In the genomic region with DNA sequence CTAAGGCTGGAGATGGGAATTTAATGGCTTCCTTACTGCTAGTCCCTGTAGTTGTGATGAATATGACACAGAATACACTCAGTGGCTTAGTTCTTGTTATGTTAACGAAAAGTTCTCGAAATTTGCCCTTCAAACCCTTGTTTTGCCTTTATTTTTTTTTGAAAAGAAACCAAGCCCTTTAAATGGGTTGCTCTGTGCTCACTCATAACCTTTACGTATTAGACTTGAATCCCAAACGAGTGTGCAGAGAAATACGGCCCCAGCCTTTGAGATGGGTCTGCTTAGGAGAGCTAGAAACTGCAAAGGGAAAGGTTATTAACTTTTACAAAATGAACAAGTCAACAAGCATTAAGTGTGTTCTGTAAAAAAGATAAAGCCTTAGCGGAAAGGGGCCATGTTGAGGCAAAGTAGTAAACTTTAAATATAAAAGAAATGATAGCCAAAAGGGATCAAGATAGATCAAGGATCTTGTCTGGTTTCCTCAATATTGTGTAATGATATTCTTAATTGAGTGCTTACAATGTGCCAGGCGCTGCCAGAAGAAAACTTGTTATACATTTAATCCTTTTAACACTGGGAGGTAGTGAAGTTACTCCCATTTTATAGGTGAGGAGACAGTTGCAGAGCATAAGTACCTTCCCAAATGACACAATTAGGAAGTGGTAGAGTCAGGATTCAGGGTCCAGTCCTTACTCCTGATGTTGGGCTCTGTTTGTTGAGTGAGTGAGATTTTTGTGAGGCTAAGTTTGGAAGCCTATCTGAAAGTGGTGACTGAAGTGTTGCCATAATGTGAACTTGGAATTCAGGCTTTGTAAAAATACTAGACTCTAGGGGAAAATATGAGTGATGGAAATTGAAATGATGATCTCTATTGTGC, we compare ENCODE assay signal across 8 cellular contexts. TPM values are rescaled to one million over a fixed set of nuclear protein-coding genes. Genes with fewer than 3 reads are reported as not detected.
A peak's percentile ranks its signal among the peaks of the same experiment; 100 is the strongest.
DNase-seq lines count a peak whose midpoint lies in the region; ATAC-seq and TF ChIP-seq lines count a peak whose summit lies in the region.

No MANE protein-coding gene starts in this region.

- H3K36me3 ChIP-seq in DOHH2 (ENCODE audit: control insufficient read depth, low read length) (peaks cover 8% of the 10 kb centered on the region), MG63 (peaks cover 18% of the 10 kb centered on the region)

- H3K9me3 ChIP-seq in DOHH2 (ENCODE audit: control insufficient read depth, insufficient read depth, low read length) (no peaks in the 10 kb centered on the region), MG63 (no peaks in the 10 kb centered on the region)

- H3K4me1 ChIP-seq in DOHH2 (ENCODE audit: control insufficient read depth, low read length), result peaks cover 28% of the 10 kb centered on the region

- ATAC-seq in HG03175 (IDR thresholded peaks at IDR 0.05; ENCODE audit: unreplicated experiment) (no peak), left lobe of liver (no peak)

- no peak for TF ChIP-seq CTCF in DOHH2 (IDR thresholded peaks at IDR 0.05; ENCODE audit: low read depth, low read length, poor library complexity, severe bottlenecking)

- DNase-seq in MG63, result no peak
- no peak for DNase-seq in caudate nucleus (lab: John Stamatoyannopoulos, UW)
- DNase-seq in midbrain (lab: John Stamatoyannopoulos, UW), result peak; percentile 43
- DNase-seq in NCI-H187 (lab: John Stamatoyannopoulos, UW), result no peak
- DNase-seq in NCI-H345 treated with DMSO at 0.1 percent for 48 hours (lab: John Stamatoyannopoulos, UW; ENCODE audit: unreplicated experiment), result no peak
- DNase-seq in left lobe of liver (ENCODE audit: low spot score), result no peak

- H3K9me2 ChIP-seq in DOHH2 (replicated peaks; ENCODE audit: control insufficient read depth, low read length), result no peaks in the 10 kb centered on the region

- 0 out of 2 replicates have a peak, but pooled peaks cover 2% of the 10 kb centered on the region for H3F3A ChIP-seq in DOHH2 (ENCODE audit: control insufficient read depth, insufficient read depth)

- H3K4me2 ChIP-seq in DOHH2 (ENCODE audit: low read length), result peak overlapping the region; percentile 79

- H3K4me3 ChIP-seq in DOHH2 (ENCODE audit: low read length), result peak overlapping the region; percentile 85
- H3K4me3 ChIP-seq in MG63, result peak overlapping the region; percentile 95

- peaks cover 9% of the 10 kb centered on the region; the same call in 1 of the 2 replicates for H4K20me1 ChIP-seq in DOHH2 (ENCODE audit: control insufficient read depth, insufficient read depth, low read depth, low read length)

- H3K27me3 ChIP-seq in DOHH2 (ENCODE audit: control insufficient read depth, low read length) (no peaks in the 10 kb centered on the region), MG63 (no peaks in the 10 kb centered on the region)

- peaks cover 60% of the 10 kb centered on the region for H3K79me2 ChIP-seq in DOHH2 (ENCODE audit: control insufficient read depth, low read length)

- H3K27ac ChIP-seq in DOHH2 (ENCODE audit: low read depth, low read length), result no peak overlapping the region
- peak overlapping the region; percentile 80 for H3K27ac ChIP-seq in caudate nucleus (ENCODE audit: low read depth, low read length)

RNA-seq across cellular contexts. Expression of gene NUDT4, which starts 1.9 kb away (rescaled TPM):
- 45.9 and 53.3 TPM in 2 replicates for total RNA-seq in MG63 (2014; rRNA removed; shearing (Covaris generic); ENCODE audit: low replicate concordance)
- total RNA-seq in left lobe of liver, result 17.6 TPM
